10 cellular contexts compared by ENCODE assay signal in genomic region chr4:113524505-113525186, GRCh38.
A peak's percentile ranks its signal among the peaks of the same experiment; 100 is the strongest.
DNase-seq lines count a peak whose midpoint lies in the region; ATAC-seq lines count a peak whose summit lies in the region.
"Had no signal": no experiment of that assay in that cellular context is flagged by ENCODE, and none has a peak within 500 bp of the region (broad histone marks: within the 10 kb centered on the region; RNA-seq: fewer than 3 reads in every experiment).

No MANE protein-coding gene starts in this region.

- intact Hi-C loops in Right ventricle myocardium inferior (cut with DNase I), result no loop called here

- ATAC-seq in GM18517 (IDR thresholded peaks at IDR 0.05; ENCODE audit: unreplicated experiment) (peak; percentile 29), GM19438 (IDR thresholded peaks at IDR 0.05; ENCODE audit: low read depth, unreplicated experiment) (peak; percentile 40), HG02840 (IDR thresholded peaks at IDR 0.05; ENCODE audit: low FRiP score, unreplicated experiment) (peak; percentile 29), HG03469 (IDR thresholded peaks at IDR 0.05; ENCODE audit: unreplicated experiment) (peak; percentile 4), Right ventricle myocardium inferior (no peak)
- ATAC-seq: esophagus mucosa had no signal

- DNase-seq in Right ventricle myocardium inferior (ENCODE audit: missing footprints) (no peak), NCI-H146 (lab: John Stamatoyannopoulos, UW) (no peak), GM19240 (ENCODE audit: insufficient read length, low spot score) (no peak), COLO829 (ENCODE audit: low spot score) (no peak)
- DNase-seq: testis had no signal
